Comparison of ENCODE assay signal across 8 cellular contexts in genomic region chrX:47384502-47384901, GRCh38. TPM values are rescaled to one million over a fixed set of nuclear protein-coding genes. Genes with fewer than 3 reads are reported as not detected.
DNase-seq lines count a peak whose midpoint lies in the region; ATAC-seq, FAIRE-seq and TF ChIP-seq lines count a peak whose summit lies in the region.

No MANE protein-coding gene starts in this region.

- TF ChIP-seq CTCF in WI38 (IDR thresholded peaks at IDR 0.05; ENCODE audit: low read depth, low read length) (peak; percentile 81), bronchial epithelial cell (IDR thresholded peaks at IDR 0.05; ENCODE audit: insufficient read depth, low read length, severe bottlenecking) (peak; percentile 60), kidney (IDR thresholded peaks at IDR 0.05; ENCODE audit: borderline replicate concordance, extremely low read depth, insufficient read depth) (peak; percentile 62)

- H3K27me3 ChIP-seq in bronchial epithelial cell (ENCODE audit: control insufficient read depth, insufficient read depth, low read length): no peaks in the 10 kb centered on the region

- H3K9ac ChIP-seq in kidney (ENCODE audit: low read length in 2 of 2): no peak overlapping the region

- intact Hi-C loops in kidney (cut with DNase I): no loop called here

- FAIRE-seq in bronchial epithelial cell (lab: Jason Lieb, UNC) (no peak), kidney (lab: Jason Lieb, UNC) (peak; percentile 44)

- ATAC-seq in GM19455 (IDR thresholded peaks at IDR 0.05; ENCODE audit: unreplicated experiment): no peak

- peaks cover 0 to 2% of the 10 kb centered on the region in 2 donors for H3K4me1 ChIP-seq in kidney (ENCODE audit: control insufficient read depth in 1 of 2, insufficient read depth in 1 of 2, low read depth in 1 of 2, low read length in 2 of 2)

- H3K4me3 ChIP-seq in WI38 (ENCODE audit: low read depth, low read length) (no peak overlapping the region), bronchial epithelial cell (ENCODE audit: low read depth, low read length) (no peak overlapping the region), kidney (ENCODE audit: low read length in 2 of 2) (no peak overlapping the region)

- H3K27ac ChIP-seq in kidney (ENCODE audit: low read depth in 2 of 2, low read length in 2 of 2): no peak overlapping the region

- DNase-seq in activated gamma-delta T cell treated with Interleukin-2 at 50 U/mL for 16 hours: peak; percentile 76
- DNase-seq in activated gamma-delta T cell (lab: John Stamatoyannopoulos, UW): no peak
- DNase-seq in NCI-H2107 (lab: John Stamatoyannopoulos, UW): peak; percentile 55
- peak; percentile 63 for DNase-seq in bronchial epithelial cell (ENCODE audit: low read depth)
- no peak for DNase-seq in kidney
- peak; percentile 59 to 73 for DNase-seq in stimulated activated CD4-positive, alpha-beta T cell treated with anti-CD3 and anti-CD28 coated beads, Interleukin-2, amount 100 ng/mL, for 24 hours

- H3K9me3 ChIP-seq in kidney (ENCODE audit: control insufficient read depth in 1 of 2, low read length in 2 of 2): no peaks in the 10 kb centered on the region

- H3K36me3 ChIP-seq in bronchial epithelial cell (ENCODE audit: control insufficient read depth, insufficient read depth, low read length): no peaks in the 10 kb centered on the region
- no peaks in the 10 kb centered on the region for H3K36me3 ChIP-seq in kidney (ENCODE audit: control insufficient read depth in 1 of 2, insufficient read depth in 2 of 2, low read length in 2 of 2)

RNA-seq across cellular contexts. Expression of gene ZNF157, which starts 14.1 kb away (rescaled TPM):
- total RNA-seq in bronchial epithelial cell: not detected in 2 replicates
- total RNA-seq in kidney: 0.57 TPM
- 0.17 TPM for polyA plus RNA-seq in kidney (ENCODE audit: insufficient read depth, low read depth, low replicate concordance)

Comparison
In these comparisons a context has a peak if more than half of its experiments do, and no peak if none do; other contexts are left out.
1. DNase-seq: peak in activated gamma-delta T cell treated with Interleukin-2 at 50 U/mL for 16 hours (single experiment), NCI-H2107 (single experiment), bronchial epithelial cell (single experiment) and stimulated activated CD4-positive, alpha-beta T cell treated with anti-CD3 and anti-CD28 coated beads, Interleukin-2, amount 100 ng/mL, for 24 hours (2 of 2); none in activated gamma-delta T cell (single experiment) and kidney (single experiment).
2. Peak in every context shown above with its lines, with median percentiles within 50 percentile points of each other: CTCF ChIP-seq.